Comparison of ENCODE assay signal across 10 cellular contexts in the genomic region with DNA sequence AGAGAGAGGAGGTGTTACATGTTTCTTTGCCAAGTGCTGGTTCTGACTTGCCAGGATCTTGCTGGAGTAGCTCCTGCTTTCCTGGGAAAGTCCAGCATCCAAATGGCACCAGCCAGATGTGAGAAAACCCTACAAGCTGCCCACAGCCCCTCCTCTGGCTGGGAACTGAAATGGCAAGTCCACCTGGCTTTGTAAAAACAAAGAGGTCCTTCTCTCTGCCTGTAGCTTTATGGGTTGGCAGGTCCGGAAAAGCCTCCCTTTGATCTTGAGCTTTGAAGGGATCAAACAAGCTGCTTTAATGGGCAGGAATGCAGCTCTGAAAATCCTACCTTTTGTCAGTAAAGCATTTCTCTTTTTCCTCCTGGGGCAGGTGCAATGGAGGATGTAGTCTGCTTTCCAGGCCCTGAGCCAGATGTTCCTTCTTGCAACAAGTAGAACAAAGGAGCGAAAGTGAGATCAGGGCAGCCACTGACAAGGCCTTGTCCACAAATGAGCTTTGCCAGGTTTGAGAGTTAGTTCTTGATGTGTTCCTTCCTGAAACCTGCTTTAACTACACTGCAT.
DNase-seq lines count a peak whose midpoint lies in the region; ATAC-seq and TF ChIP-seq lines count a peak whose summit lies in the region.
"Had no signal": no experiment of that assay in that cellular context is flagged by ENCODE, and none has a peak within 500 bp of the region (broad histone marks: within the 10 kb centered on the region; RNA-seq: fewer than 3 reads in every experiment).

No MANE protein-coding gene starts in this region.

- intact Hi-C loops in lower lobe of right lung (cut with DNase I): no loop called here

- ATAC-seq in lower lobe of right lung (peak; percentile 53 to 57), GM21619 (IDR thresholded peaks at IDR 0.05; ENCODE audit: unreplicated experiment) (no peak), GM19463 (IDR thresholded peaks at IDR 0.05; ENCODE audit: unreplicated experiment) (no peak)

- DNase-seq in Ammon's horn (ENCODE audit: low spot score): peak; percentile 41
- DNase-seq in caudate nucleus (lab: John Stamatoyannopoulos, UW): peak in 24 of 61 donors; percentile 4 to 65 (median 24)
- DNase-seq in lower lobe of right lung: peak; percentile 44
- DNase-seq in NCI-H2227 (lab: John Stamatoyannopoulos, UW; ENCODE audit: unreplicated experiment): no peak
- DNase-seq in ureter (ENCODE audit: low spot score): no peak
- DNase-seq: cortex of kidney had no signal

- TF ChIP-seq CTCF in lower lobe of right lung (IDR thresholded peaks at IDR 0.05): no peak

- H3K9me3 ChIP-seq in lower lobe of right lung: no peaks in the 10 kb centered on the region
- H3K9me3 ChIP-seq: vagina had no signal

- peak; percentile 35 for TF ChIP-seq RAD21 in Ishikawa (IDR thresholded peaks at IDR 0.05; ENCODE audit: low read depth)

- H3K27me3 ChIP-seq in lower lobe of right lung (ENCODE audit: low read depth): no peaks in the 10 kb centered on the region
- H3K27me3 ChIP-seq: vagina had no signal

- no peak overlapping the region for H3K4me3 ChIP-seq in lower lobe of right lung
- H3K4me3 ChIP-seq: vagina had no signal

- H3K27ac ChIP-seq in caudate nucleus (ENCODE audit: low read depth, low read length) (peak overlapping the region; percentile 78), lower lobe of right lung (no peak overlapping the region)
- H3K27ac ChIP-seq: vagina had no signal

- H3K4me1 ChIP-seq in lower lobe of right lung: peaks cover 21% of the 10 kb centered on the region

- peak; percentile 93 for TF ChIP-seq EP300 in Ishikawa (IDR thresholded peaks at IDR 0.05; ENCODE audit: borderline replicate concordance)

- no peaks in the 10 kb centered on the region for H3K36me3 ChIP-seq in lower lobe of right lung
- H3K36me3 ChIP-seq: vagina had no signal

TF ChIP-seq in Ishikawa, 13 proteins besides CTCF, POLR2A, EP300 and RAD21:
- peak; percentile 84 for TF ChIP-seq FOXM1 (IDR thresholded peaks at IDR 0.05; ENCODE audit: borderline replicate concordance, low read depth)
- peak; percentile 93 for TF ChIP-seq TCF12 (IDR thresholded peaks at IDR 0.05; ENCODE audit: low read depth)
- TF ChIP-seq TEAD4 (IDR thresholded peaks at IDR 0.05): peak; percentile 84
- TF ChIP-seq NFIC (IDR thresholded peaks at IDR 0.05): peak; percentile 83
- TF ChIP-seq USF1 (IDR thresholded peaks at IDR 0.05): no peak
- TF ChIP-seq TAF1 (IDR thresholded peaks at IDR 0.05; ENCODE audit: low read depth): no peak
- TF ChIP-seq, protein P1, sequence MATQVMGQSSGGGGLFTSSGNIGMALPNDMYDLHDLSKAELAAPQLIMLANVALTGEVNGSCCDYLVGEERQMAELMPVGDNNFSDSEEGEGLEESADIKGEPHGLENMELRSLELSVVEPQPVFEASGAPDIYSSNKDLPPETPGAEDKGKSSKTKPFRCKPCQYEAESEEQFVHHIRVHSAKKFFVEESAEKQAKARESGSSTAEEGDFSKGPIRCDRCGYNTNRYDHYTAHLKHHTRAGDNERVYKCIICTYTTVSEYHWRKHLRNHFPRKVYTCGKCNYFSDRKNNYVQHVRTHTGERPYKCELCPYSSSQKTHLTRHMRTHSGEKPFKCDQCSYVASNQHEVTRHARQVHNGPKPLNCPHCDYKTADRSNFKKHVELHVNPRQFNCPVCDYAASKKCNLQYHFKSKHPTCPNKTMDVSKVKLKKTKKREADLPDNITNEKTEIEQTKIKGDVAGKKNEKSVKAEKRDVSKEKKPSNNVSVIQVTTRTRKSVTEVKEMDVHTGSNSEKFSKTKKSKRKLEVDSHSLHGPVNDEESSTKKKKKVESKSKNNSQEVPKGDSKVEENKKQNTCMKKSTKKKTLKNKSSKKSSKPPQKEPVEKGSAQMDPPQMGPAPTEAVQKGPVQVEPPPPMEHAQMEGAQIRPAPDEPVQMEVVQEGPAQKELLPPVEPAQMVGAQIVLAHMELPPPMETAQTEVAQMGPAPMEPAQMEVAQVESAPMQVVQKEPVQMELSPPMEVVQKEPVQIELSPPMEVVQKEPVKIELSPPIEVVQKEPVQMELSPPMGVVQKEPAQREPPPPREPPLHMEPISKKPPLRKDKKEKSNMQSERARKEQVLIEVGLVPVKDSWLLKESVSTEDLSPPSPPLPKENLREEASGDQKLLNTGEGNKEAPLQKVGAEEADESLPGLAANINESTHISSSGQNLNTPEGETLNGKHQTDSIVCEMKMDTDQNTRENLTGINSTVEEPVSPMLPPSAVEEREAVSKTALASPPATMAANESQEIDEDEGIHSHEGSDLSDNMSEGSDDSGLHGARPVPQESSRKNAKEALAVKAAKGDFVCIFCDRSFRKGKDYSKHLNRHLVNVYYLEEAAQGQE (IDR thresholded peaks at IDR 0.05; ENCODE audit: low read depth): no peak
- TF ChIP-seq CREB1 (IDR thresholded peaks at IDR 0.05; ENCODE audit: low read depth): no peak
- peak; percentile 42; the same call in 1 of the 2 replicates for TF ChIP-seq YY1 (IDR thresholded peaks at IDR 0.05; ENCODE audit: low read depth)

Comparison
In these comparisons a context has a peak if more than half of its experiments do, and no peak if none do; other contexts are left out.
1. DNase-seq: peak in Ammon's horn (single experiment) and lower lobe of right lung (single experiment); none in NCI-H2227 (single experiment) and ureter (single experiment).
2. ATAC-seq: peak in lower lobe of right lung (2 of 2); none in GM21619 (single experiment) and GM19463 (single experiment).